Comparison of ENCODE assay signal across 7 cellular contexts in genomic region chr2:211417544-211417943, GRCh38.
"Had no signal": no experiment of that assay in that cellular context is flagged by ENCODE, and none has a peak within 500 bp of the region (broad histone marks: within the 10 kb centered on the region; RNA-seq: fewer than 3 reads in every experiment).

No MANE protein-coding gene starts in this region.

- DNase-seq: GDM1, GF-D8 had no signal

- FAIRE-seq: GM12878, GM12891, GM12892, GM18507, GM19239 had no signal

- H3K4me3 ChIP-seq: GM12878 had no signal

- ATAC-seq: GM12878 had no signal
